Comparison of ENCODE assay signal across 8 cellular contexts in genomic region chr15:52021128-52021671, GRCh38. TPM values are rescaled to one million over a fixed set of nuclear protein-coding genes. Genes with fewer than 3 reads are reported as not detected.
DNase-seq lines count a peak whose midpoint lies in the region; TF ChIP-seq lines count a peak whose summit lies in the region.

No MANE protein-coding gene starts in this region.

- H3K9me3 ChIP-seq in HAP-1, result no peaks in the 10 kb centered on the region
- H3K9me3 ChIP-seq in vagina, result no peaks in the 10 kb centered on the region

- CTCF ChIA-PET in BJ (lab: Yijun Ruan, JAX), result no interaction called here

- TF ChIP-seq CTCF in BJ (IDR thresholded peaks at IDR 0.05; ENCODE audit: insufficient read depth, low read depth, low read length) (no peak), vagina (IDR thresholded peaks at IDR 0.05) (no peak)

- H3K4me3 ChIP-seq in BJ (ENCODE audit: low read depth, low read length), result peak overlapping the region; percentile 56
- H3K4me3 ChIP-seq in HAP-1, result peak overlapping the region; percentile 65
- peak overlapping the region; percentile 50 to 64 for H3K4me3 ChIP-seq in vagina

- peak; percentile 56 for DNase-seq in BJ (ENCODE audit: low read depth)
- DNase-seq in HAP-1 (ENCODE audit: low spot score in 2 of 2), result peak; percentile 65 to 71
- DNase-seq in RPMI8226, result peak; percentile 94
- DNase-seq in activated effector memory CD4-positive, alpha-beta T cell treated with anti-CD3 and anti-CD28 coated beads, Interleukin-2, amount 50 U/mL, for 16 hours, result peak; percentile 87
- DNase-seq in germinal center (ENCODE audit: low spot score), result peak; percentile 38
- DNase-seq in pulmonary artery endothelial cell (ENCODE audit: low read depth, low spot score), result peak; percentile 64
- no peak for DNase-seq in vagina (ENCODE audit: extremely low spot score in 2 of 2)
- no peak for DNase-seq in NCI-H2029 (lab: John Stamatoyannopoulos, UW)

- H3K36me3 ChIP-seq in BJ (ENCODE audit: control insufficient read depth, insufficient read depth, low read length), result peaks cover 1% of the 10 kb centered on the region; the same call in 1 of the 2 replicates
- 0 out of 2 replicates have a peak, but pooled peaks cover 3% of the 10 kb centered on the region for H3K36me3 ChIP-seq in HAP-1 (replicated peaks)
- no peaks in the 10 kb centered on the region for H3K36me3 ChIP-seq in vagina

- no peaks in the 10 kb centered on the region for H3K27me3 ChIP-seq in BJ (ENCODE audit: control insufficient read depth, insufficient read depth, low read length)
- no peaks in the 10 kb centered on the region for H3K27me3 ChIP-seq in HAP-1 (ENCODE audit: low read depth)
- no peaks in the 10 kb centered on the region for H3K27me3 ChIP-seq in vagina

- no peak for TF ChIP-seq POLR2A in vagina (IDR thresholded peaks at IDR 0.05)

- H3K27ac ChIP-seq in vagina, result peak overlapping the region; percentile 90

- POLR2A ChIA-PET in BJ (lab: Charles Lee), result no interaction called here

- intact Hi-C loops in vagina (cut with DNase I), result no loop called here

- H3K4me1 ChIP-seq in HAP-1 (peaks cover 19% of the 10 kb centered on the region), vagina (peaks cover 50% of the 10 kb centered on the region)

- in situ Hi-C loops in HAP-1 (cut with MboI; ENCODE audit: low sequenced_read_pairs), result no loop called here

RNA-seq across cellular contexts. Expression of gene MAPK6, which starts 2.2 kb away (rescaled TPM):
- 21.2 and 44.8 TPM in 2 replicates for polyA plus RNA-seq in BJ (2011; rRNA removed)
- 25.4 and 26.3 TPM in 2 replicates for polyA minus RNA-seq in BJ (2011; rRNA and poly(A)+ RNA removed)
- total RNA-seq in pulmonary artery endothelial cell (38.1 and 45.2 TPM in 2 replicates), vagina (41.0 TPM)

RNA-seq across cellular contexts. Expression of gene LEO1, which starts 49.6 kb away (rescaled TPM):
- polyA plus RNA-seq in BJ (2011; rRNA removed), result 1.3 and 4.5 TPM in 2 replicates
- polyA minus RNA-seq in BJ (2011; rRNA and poly(A)+ RNA removed), result 0.76 and 2.5 TPM in 2 replicates
- total RNA-seq in pulmonary artery endothelial cell (23.1 and 36.6 TPM in 2 replicates), vagina (21.9 TPM)

Comparison
In these comparisons a context has a peak if more than half of its experiments do, and no peak if none do; other contexts are left out.
1. DNase-seq: peak in BJ (single experiment), HAP-1 (2 of 2), RPMI8226 (single experiment), activated effector memory CD4-positive, alpha-beta T cell treated with anti-CD3 and anti-CD28 coated beads, Interleukin-2, amount 50 U/mL, for 16 hours (single experiment), germinal center (single experiment) and pulmonary artery endothelial cell (single experiment); none in vagina (0 of 2) and NCI-H2029 (single experiment).
2. Peak in every context shown above with its lines, with median percentiles within 50 percentile points of each other: H3K4me3 ChIP-seq.